ENCODE assay signal across 6 cellular contexts in the genomic region with DNA sequence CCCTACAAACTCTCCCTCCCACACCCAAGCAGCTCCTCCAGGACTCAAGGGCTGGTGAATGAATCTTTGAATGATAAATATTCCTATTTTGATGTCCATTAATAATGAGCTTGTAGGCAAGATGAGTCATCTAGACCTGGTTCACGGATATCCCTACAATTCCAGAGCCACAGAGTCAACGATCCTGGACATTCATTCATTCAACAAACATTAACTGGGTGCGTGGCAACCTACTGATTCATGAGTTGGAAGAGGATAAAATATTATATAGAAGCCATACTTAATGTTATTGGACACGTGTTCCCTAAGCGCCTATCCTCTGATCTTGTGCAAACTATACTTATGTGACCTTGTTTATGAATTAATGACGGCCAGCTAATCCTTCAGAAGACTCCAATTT. TPM values are rescaled to one million over a fixed set of nuclear protein-coding genes. Genes with fewer than 3 reads are reported as not detected.
DNase-seq lines count a peak whose midpoint lies in the region; ATAC-seq, FAIRE-seq and TF ChIP-seq lines count a peak whose summit lies in the region.

No MANE protein-coding gene starts in this region.

- no peaks in the 10 kb centered on the region for H3K27me3 Mint-ChIP-seq in progenitor cell of endocrine pancreas

- TF ChIP-seq CTCF in bronchial epithelial cell (IDR thresholded peaks at IDR 0.05; ENCODE audit: insufficient read depth, low read length, severe bottlenecking) (no peak), progenitor cell of endocrine pancreas (IDR thresholded peaks at IDR 0.05; ENCODE audit: unreplicated experiment) (no peak)

- H3K36me3 Mint-ChIP-seq in progenitor cell of endocrine pancreas (ENCODE audit: insufficient read depth), result no peaks in the 10 kb centered on the region

- H3K4me3 Mint-ChIP-seq in progenitor cell of endocrine pancreas (ENCODE audit: low read depth), result peak overlapping the region; percentile 78

- peaks cover 9% of the 10 kb centered on the region for H3K4me1 Mint-ChIP-seq in progenitor cell of endocrine pancreas (ENCODE audit: low read depth)

- no peaks in the 10 kb centered on the region for H3K27me3 ChIP-seq in bronchial epithelial cell (ENCODE audit: control insufficient read depth, insufficient read depth, low read length)

- peak overlapping the region; percentile 55 for H3K4me3 ChIP-seq in bronchial epithelial cell (ENCODE audit: low read depth, low read length)

- no peak for FAIRE-seq in bronchial epithelial cell (lab: Jason Lieb, UNC)

- ATAC-seq in HG03521 (IDR thresholded peaks at IDR 0.05; ENCODE audit: unreplicated experiment) (no peak), HG02798 (IDR thresholded peaks at IDR 0.05; ENCODE audit: poor library complexity, unreplicated experiment) (no peak)

- H3K27ac Mint-ChIP-seq in progenitor cell of endocrine pancreas, result no peak overlapping the region

- no peaks in the 10 kb centered on the region for H3K36me3 ChIP-seq in bronchial epithelial cell (ENCODE audit: control insufficient read depth, insufficient read depth, low read length)

- no peaks in the 10 kb centered on the region for H3K9me3 Mint-ChIP-seq in progenitor cell of endocrine pancreas (ENCODE audit: low read depth)

- DNase-seq in LoVo (ENCODE audit: low spot score) (peak; percentile 2), bronchial epithelial cell (ENCODE audit: low read depth) (peak; percentile 89), progenitor cell of endocrine pancreas (ENCODE audit: low spot score, unreplicated experiment) (no peak), NCI-H187 treated with DMSO at 0.1 percent for 48 hours (lab: John Stamatoyannopoulos, UW) (no peak)

RNA-seq across cellular contexts. Expression of gene OTUB2, which starts 0.4 kb away (rescaled TPM):
- 1.3 and 2.6 TPM in 2 replicates for total RNA-seq in bronchial epithelial cell
- total RNA-seq in progenitor cell of endocrine pancreas, result 7.0 and 7.4 TPM in 2 replicates

RNA-seq across cellular contexts. Expression of gene CCDC197, which starts 28.6 kb away (rescaled TPM):
- not detected in 2 replicates for total RNA-seq in bronchial epithelial cell
- total RNA-seq in progenitor cell of endocrine pancreas, result not detected in 2 replicates

RNA-seq across cellular contexts. Expression of gene ASB2, which starts 49.4 kb away (rescaled TPM):
- total RNA-seq in bronchial epithelial cell (0.13 and 0.26 TPM in 2 replicates), progenitor cell of endocrine pancreas (not detected in 2 replicates)

RNA-seq across cellular contexts. Expression of gene DDX24, which starts 55.3 kb away (rescaled TPM):
- total RNA-seq in bronchial epithelial cell (62.2 and 65.8 TPM in 2 replicates), progenitor cell of endocrine pancreas (139 and 141 TPM in 2 replicates)

RNA-seq across cellular contexts. Expression of gene IFI27L1, which starts 55.4 kb away (rescaled TPM):
- total RNA-seq in bronchial epithelial cell (8.7 and 13.1 TPM in 2 replicates), progenitor cell of endocrine pancreas (28.9 TPM in 2 replicates)

Comparison
In these comparisons a context has a peak if more than half of its experiments do, and no peak if none do; other contexts are left out.
1. DNase-seq: peak in LoVo (single experiment) and bronchial epithelial cell (single experiment); none in progenitor cell of endocrine pancreas (single experiment) and NCI-H187 treated with DMSO at 0.1 percent for 48 hours (single experiment).